ENCODE assay signal across 8 cellular contexts in the genomic region with DNA sequence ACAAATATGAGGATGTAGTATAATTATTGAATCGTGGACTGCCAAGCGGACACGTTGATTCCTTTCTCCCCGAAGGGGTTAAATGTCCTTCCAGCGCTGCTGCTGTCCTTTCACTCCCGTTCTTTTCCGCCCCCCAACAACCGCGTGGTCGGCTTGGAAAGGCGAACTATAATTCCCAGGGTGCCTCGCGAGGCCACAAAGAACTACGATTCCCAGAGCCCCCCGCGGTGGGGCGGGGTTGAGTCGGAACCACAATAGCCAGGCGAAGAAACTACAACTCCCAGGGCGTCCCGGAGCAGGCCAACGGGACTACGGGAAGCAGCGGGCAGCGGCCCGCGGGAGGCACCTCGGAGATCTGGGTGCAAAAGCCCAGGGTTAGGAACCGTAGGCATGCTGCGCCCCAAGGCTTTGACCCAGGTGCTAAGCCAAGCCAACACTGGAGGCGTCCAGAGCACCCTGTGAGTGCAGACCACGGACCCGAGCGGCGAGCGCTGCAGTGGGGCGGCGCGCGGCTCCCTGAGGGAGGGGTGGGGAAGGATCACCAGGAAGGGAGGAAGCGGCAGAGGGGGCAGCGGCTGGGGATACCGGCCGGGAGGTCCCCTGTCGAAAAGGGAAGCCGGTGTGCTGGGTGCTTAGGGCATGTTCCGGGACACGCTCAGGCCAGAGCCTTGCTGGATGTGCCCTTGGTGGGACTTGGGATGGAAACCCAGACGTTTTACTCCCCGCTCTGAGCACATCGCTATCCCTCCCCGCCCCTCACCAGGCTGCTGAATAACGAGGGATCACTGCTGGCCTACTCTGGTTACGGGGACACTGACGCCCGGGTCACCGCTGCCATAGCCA. TPM values are rescaled to one million over a fixed set of nuclear protein-coding genes. Genes with fewer than 3 reads are reported as not detected.
DNase-seq lines count a peak whose midpoint lies in the region; ATAC-seq lines count a peak whose summit lies in the region.

A gene (plus strand): TSS at position 283 of the 843 bp plus-strand sequence. CDS start 108 bp downstream, at position 391.

- peak within 1 kb of the TSS; percentile 96 for H3K4me3 Mint-ChIP-seq in activated T-helper 1 cell treated with anti-CD3 and anti-CD28 coated beads, Interleukin-12 subunit alpha, Interleukin-12 subunit beta, Interleukin-2, Interleukin-4 antibody, amounts not matched to agents 30 ng/mL and 10 ng/mL and 1 ng/mL, durations not matched to agents 14 hours and 24 hours and 36 hours
- peak within 1 kb of the TSS; percentile 92 to 100 (median 96) for H3K4me3 Mint-ChIP-seq in naive thymus-derived CD4-positive, alpha-beta T cell
- H3K4me3 Mint-ChIP-seq in stimulated activated naive B cell treated with anti-CD40 and anti-IgM and Interleukin-4, amounts not matched to agents 10 μg/mL and 1 μg/mL and 100 μg/mL, for 72 hours: peak within 1 kb of the TSS; percentile 96 to 99

- H3K9me3 ChIP-seq in GM23248 (ENCODE audit: low read depth): no peaks in the 10 kb centered on the region
- H3K9me3 ChIP-seq in naive thymus-derived CD4-positive, alpha-beta T cell (ENCODE audit: control insufficient read depth in 2 of 3, low read length in 3 of 3): no peaks in the 10 kb centered on the region

- H3K79me2 ChIP-seq in GM23248 (ENCODE audit: insufficient read depth): peaks cover 27% of the 10 kb centered on the region

- POLR2A ChIA-PET in naive thymus-derived CD4-positive, alpha-beta T cell (lab: Charles Lee): interaction anchor here (1.0 kb wide), 1 partner anchor 139 kb away, joined by 3 read pairs; no protein-coding TSS in a partner anchor

- ATAC-seq in naive thymus-derived CD4-positive, alpha-beta T cell: peak; percentile 87
- ATAC-seq in stimulated activated naive B cell treated with anti-CD40 and anti-IgM and Interleukin-4, amounts not matched to agents 10 μg/mL and 1 μg/mL and 100 μg/mL, for 72 hours (replicated peaks): peak; percentile 78 to 79

- peak within 1 kb of the TSS; percentile 95 for H3K4me2 ChIP-seq in GM23248 (ENCODE audit: unreplicated experiment)

- H3K4me3 ChIP-seq in GM23248: peak within 1 kb of the TSS; percentile 86
- H3K4me3 ChIP-seq in naive thymus-derived CD4-positive, alpha-beta T cell (ENCODE audit: low read length): peak within 1 kb of the TSS; percentile 78

- peak within 1 kb of the TSS; percentile 94 for H3K27ac Mint-ChIP-seq in activated T-helper 1 cell treated with anti-CD3 and anti-CD28 coated beads, Interleukin-12 subunit alpha, Interleukin-12 subunit beta, Interleukin-2, Interleukin-4 antibody, amounts not matched to agents 30 ng/mL and 10 ng/mL and 1 ng/mL, durations not matched to agents 14 hours and 24 hours and 36 hours
- H3K27ac Mint-ChIP-seq in naive thymus-derived CD4-positive, alpha-beta T cell: peak within 1 kb of the TSS; percentile 85 to 98 (median 91)
- peak within 1 kb of the TSS; percentile 95 for H3K27ac Mint-ChIP-seq in stimulated activated naive B cell treated with anti-CD40 and anti-IgM and Interleukin-4, amounts not matched to agents 10 μg/mL and 1 μg/mL and 100 μg/mL, for 72 hours

- H3K4me1 ChIP-seq in GM23248 (ENCODE audit: insufficient read depth): peaks cover 8% of the 10 kb centered on the region
- H3K4me1 ChIP-seq in naive thymus-derived CD4-positive, alpha-beta T cell (ENCODE audit: control insufficient read depth in 2 of 2, insufficient read depth in 2 of 2, low read length in 2 of 2): peaks cover 9 to 17% of the 10 kb centered on the region in 2 donors

- no peaks in the 10 kb centered on the region for H3K9me3 Mint-ChIP-seq in activated T-helper 1 cell treated with anti-CD3 and anti-CD28 coated beads, Interleukin-12 subunit alpha, Interleukin-12 subunit beta, Interleukin-2, Interleukin-4 antibody, amounts not matched to agents 30 ng/mL and 10 ng/mL and 1 ng/mL, durations not matched to agents 14 hours and 24 hours and 36 hours
- no peaks in the 10 kb centered on the region for H3K9me3 Mint-ChIP-seq in naive thymus-derived CD4-positive, alpha-beta T cell
- no peaks in the 10 kb centered on the region for H3K9me3 Mint-ChIP-seq in stimulated activated naive B cell treated with anti-CD40 and anti-IgM and Interleukin-4, amounts not matched to agents 10 μg/mL and 1 μg/mL and 100 μg/mL, for 72 hours

- WGBS in GM23248 (ENCODE audit: low coverage in 1 of 2, low lambda C conversion rate in 2 of 2, missing lambda C conversion rate in 2 of 2), 2 experiments: 1% methylated on average over 37 to 55 of the region's 57 CpGs

- no peaks in the 10 kb centered on the region for H3K27me3 Mint-ChIP-seq in activated T-helper 1 cell treated with anti-CD3 and anti-CD28 coated beads, Interleukin-12 subunit alpha, Interleukin-12 subunit beta, Interleukin-2, Interleukin-4 antibody, amounts not matched to agents 30 ng/mL and 10 ng/mL and 1 ng/mL, durations not matched to agents 14 hours and 24 hours and 36 hours (ENCODE audit: insufficient read depth)
- H3K27me3 Mint-ChIP-seq in naive thymus-derived CD4-positive, alpha-beta T cell: no peaks in the 10 kb centered on the region
- no peaks in the 10 kb centered on the region for H3K27me3 Mint-ChIP-seq in stimulated activated naive B cell treated with anti-CD40 and anti-IgM and Interleukin-4, amounts not matched to agents 10 μg/mL and 1 μg/mL and 100 μg/mL, for 72 hours

- peaks cover 25% of the 10 kb centered on the region for H3K36me3 Mint-ChIP-seq in activated T-helper 1 cell treated with anti-CD3 and anti-CD28 coated beads, Interleukin-12 subunit alpha, Interleukin-12 subunit beta, Interleukin-2, Interleukin-4 antibody, amounts not matched to agents 30 ng/mL and 10 ng/mL and 1 ng/mL, durations not matched to agents 14 hours and 24 hours and 36 hours (ENCODE audit: low read depth)
- H3K36me3 Mint-ChIP-seq in naive thymus-derived CD4-positive, alpha-beta T cell: peaks cover 0 to 14% (median 3%) of the 10 kb centered on the region in 5 donors
- H3K36me3 Mint-ChIP-seq in stimulated activated naive B cell treated with anti-CD40 and anti-IgM and Interleukin-4, amounts not matched to agents 10 μg/mL and 1 μg/mL and 100 μg/mL, for 72 hours: peaks cover 23% of the 10 kb centered on the region in 2 donors

- DNase-seq in DMS79 treated with DMSO at 0.1 percent for 48 hours (lab: John Stamatoyannopoulos, UW) (peak; percentile 98), GM23248 (peak; percentile 99), Kasumi-1 (lab: John Stamatoyannopoulos, UW) (peak; percentile 98 to 99), RPMI7951 (ENCODE audit: low read depth) (peak; percentile 95), fibroblast of gingiva (ENCODE audit: low read depth) (peak; percentile 93)
- DNase-seq in activated T-helper 1 cell treated with anti-CD3 and anti-CD28 coated beads, Interleukin-12 subunit alpha, Interleukin-12 subunit beta, Interleukin-2, Interleukin-4 antibody, amounts not matched to agents 30 ng/mL and 10 ng/mL and 1 ng/mL, durations not matched to agents 14 hours and 24 hours and 36 hours (ENCODE audit: low spot score): peak; percentile 95
- peak; percentile 86 to 96 (median 93) for DNase-seq in naive thymus-derived CD4-positive, alpha-beta T cell
- DNase-seq in stimulated activated naive B cell treated with anti-CD40 and anti-IgM and Interleukin-4, amounts not matched to agents 10 μg/mL and 1 μg/mL and 100 μg/mL, for 72 hours: peak; percentile 95

- H3F3A ChIP-seq in GM23248 (ENCODE audit: insufficient read depth): peaks cover 4% of the 10 kb centered on the region; the same call in 1 of the 2 replicates

- H3K36me3 ChIP-seq in GM23248 (ENCODE audit: low read depth): no peaks in the 10 kb centered on the region
- peaks cover 0 to 14% (median 0%) of the 10 kb centered on the region in 3 experiments for H3K36me3 ChIP-seq in naive thymus-derived CD4-positive, alpha-beta T cell (ENCODE audit: control insufficient read depth in 2 of 3, insufficient read depth in 3 of 3, low read length in 3 of 3)

- intact Hi-C loops in activated T-helper 1 cell treated with anti-CD3 and anti-CD28 coated beads, Interleukin-12 subunit alpha, Interleukin-12 subunit beta, Interleukin-2, Interleukin-4 antibody, amounts not matched to agents 30 ng/mL and 10 ng/mL and 1 ng/mL, durations not matched to agents 14 hours and 24 hours and 36 hours (cut with micrococcal nuclease): loop anchor here (1.0 to 10.0 kb wide), 16 partner anchors 11 to 780 kb away; a partner anchor contains a TSS
- intact Hi-C loops in naive thymus-derived CD4-positive, alpha-beta T cell (cut with micrococcal nuclease): loop anchor here (1.0 to 10.0 kb wide), 24 partner anchors 28 to 967 kb away; a partner anchor contains a TSS

- H3K9ac ChIP-seq in GM23248: peak within 1 kb of the TSS; percentile 83

- peak within 1 kb of the TSS; percentile 83 for H3K27ac ChIP-seq in GM23248
- H3K27ac ChIP-seq in naive thymus-derived CD4-positive, alpha-beta T cell (ENCODE audit: low read depth, low read length): peak within 1 kb of the TSS; percentile 82

- CTCF ChIA-PET in naive thymus-derived CD4-positive, alpha-beta T cell (lab: Charles Lee): no interaction called here

- H2AFZ ChIP-seq in GM23248: peak within 1 kb of the TSS; percentile 94

- in situ Hi-C loops in GM23248 (cut with MboI): no loop called here

- peaks cover 33% of the 10 kb centered on the region for H3K4me1 Mint-ChIP-seq in activated T-helper 1 cell treated with anti-CD3 and anti-CD28 coated beads, Interleukin-12 subunit alpha, Interleukin-12 subunit beta, Interleukin-2, Interleukin-4 antibody, amounts not matched to agents 30 ng/mL and 10 ng/mL and 1 ng/mL, durations not matched to agents 14 hours and 24 hours and 36 hours (ENCODE audit: low read depth)
- peaks cover 16 to 45% (median 35%) of the 10 kb centered on the region in 7 donors for H3K4me1 Mint-ChIP-seq in naive thymus-derived CD4-positive, alpha-beta T cell
- peaks cover 18 to 31% of the 10 kb centered on the region in 2 donors for H3K4me1 Mint-ChIP-seq in stimulated activated naive B cell treated with anti-CD40 and anti-IgM and Interleukin-4, amounts not matched to agents 10 μg/mL and 1 μg/mL and 100 μg/mL, for 72 hours

- H3K27me3 ChIP-seq in GM23248 (replicated peaks; ENCODE audit: insufficient read depth): no peaks in the 10 kb centered on the region
- no peaks in the 10 kb centered on the region for H3K27me3 ChIP-seq in naive thymus-derived CD4-positive, alpha-beta T cell (ENCODE audit: control insufficient read depth in 2 of 2, insufficient read depth in 2 of 2, low read length in 2 of 2)

- no peaks in the 10 kb centered on the region for H4K20me1 ChIP-seq in GM23248 (ENCODE audit: insufficient read depth)

- H3K9me2 ChIP-seq in GM23248 (ENCODE audit: insufficient read depth): no peaks in the 10 kb centered on the region

RNA-seq across cellular contexts. Expression of the gene that starts here (rescaled TPM):
- total RNA-seq in GM23248 (2014; rRNA removed; shearing (Covaris generic)): 41.3 and 52.7 TPM in 2 replicates
- polyA plus RNA-seq in GM23248 (2016; fragmentation: Nextera tagmentation; extraction: Ambion mirVana): 140 and 143 TPM in 2 replicates
- 102 and 118 TPM in 2 replicates for total RNA-seq in RPMI7951 (2014; rRNA removed; shearing (Covaris generic))
- 66.8 and 67.1 TPM in 2 replicates for total RNA-seq in activated T-helper 1 cell treated with anti-CD3 and anti-CD28 coated beads, Interleukin-12 subunit alpha, Interleukin-12 subunit beta, Interleukin-2, Interleukin-4 antibody, amounts not matched to agents 30 ng/mL and 10 ng/mL and 1 ng/mL, durations not matched to agents 14 hours and 24 hours and 36 hours
- total RNA-seq in naive thymus-derived CD4-positive, alpha-beta T cell: 10 to 100 TPM; 13.3 to 66.1 (median 27.9) TPM
- polyA plus RNA-seq in naive thymus-derived CD4-positive, alpha-beta T cell: 10 to 100 TPM; 90.1 to 97.9 TPM

Comparison
In these comparisons a context has a peak if more than half of its experiments do, and no peak if none do; other contexts are left out.
1. Peak in every context shown above with its lines: DNase-seq, ATAC-seq, H3K4me3 ChIP-seq and H3K27ac ChIP-seq.